19 cellular contexts compared by ENCODE assay signal in genomic region chr1:236089046-236089773, GRCh38. TPM values are rescaled to one million over a fixed set of nuclear protein-coding genes. Genes with fewer than 3 reads are reported as not detected.
DNase-seq lines count a peak whose midpoint lies in the region; ATAC-seq, FAIRE-seq and TF ChIP-seq lines count a peak whose summit lies in the region.
"Had no signal": no experiment of that assay in that cellular context is flagged by ENCODE, and none has a peak within 500 bp of the region (broad histone marks: within the 10 kb centered on the region; RNA-seq: fewer than 3 reads in every experiment).

No MANE protein-coding gene starts in this region.

- POLR2A ChIA-PET in activated CD4-positive, alpha-beta memory T cell treated with anti-CD3 and anti-CD28 coated beads, Interleukin-2, amount 10 ng/mL, durations not matched to agents 7 days and 5 days (lab: Charles Lee), result no interaction called here
- POLR2A ChIA-PET in activated CD4-positive, alpha-beta memory T cell treated with anti-CD3 and anti-CD28 coated beads for 36 hours (lab: Charles Lee), result no interaction called here
- POLR2A ChIA-PET in K562 (lab: Yijun Ruan, JAX), result no interaction called here

- no peaks in the 10 kb centered on the region for H3K36me3 Mint-ChIP-seq in activated CD4-positive, alpha-beta memory T cell treated with anti-CD3 and anti-CD28 coated beads, Interleukin-2, amount 10 ng/mL, durations not matched to agents 7 days and 5 days (ENCODE audit: low read depth)
- H3K36me3 Mint-ChIP-seq in activated CD4-positive, alpha-beta memory T cell treated with anti-CD3 and anti-CD28 coated beads for 36 hours, result no peaks in the 10 kb centered on the region

- H3K9me3 ChIP-seq in K562 (replicated peaks; ENCODE audit: control insufficient read depth, insufficient read depth, low read depth, low read length) (no peaks in the 10 kb centered on the region), mesenchymal stem cell (ENCODE audit: control insufficient read depth, low read length) (no peaks in the 10 kb centered on the region)
- H3K9me3 ChIP-seq: thoracic aorta had no signal

- H3K36me3 ChIP-seq in K562 (ENCODE audit: control insufficient read depth, insufficient read depth, low read length) (no peaks in the 10 kb centered on the region), mesenchymal stem cell (ENCODE audit: control insufficient read depth in 1 of 2, insufficient read depth in 2 of 2, low read depth in 1 of 2, low read length in 2 of 2) (no peaks in the 10 kb centered on the region)
- H3K36me3 ChIP-seq: thoracic aorta had no signal

- H3K4me1 ChIP-seq in K562 (replicated peaks in 1 of 2; ENCODE audit: control insufficient read depth in 2 of 2, insufficient read depth in 2 of 2, low read length in 2 of 2) (no peaks in the 10 kb centered on the region), mesenchymal stem cell (ENCODE audit: control insufficient read depth, insufficient read depth, low read depth, low read length) (no peaks in the 10 kb centered on the region)

- peak overlapping the region; percentile 36 for H4K8ac ChIP-seq in mesenchymal stem cell (ENCODE audit: low read length)

- no peak overlapping the region for H3K27ac ChIP-seq in K562 (ENCODE audit: extremely low read depth, low read depth, low read length)
- no peak overlapping the region for H3K27ac ChIP-seq in mesenchymal stem cell (ENCODE audit: low read length, poor library complexity, severe bottlenecking)
- H3K27ac ChIP-seq: KMS-11, thoracic aorta had no signal

- H3K14ac ChIP-seq in mesenchymal stem cell (ENCODE audit: low read length in 2 of 2), result no peak overlapping the region

- no peaks in the 10 kb centered on the region for H3K9me3 Mint-ChIP-seq in activated CD4-positive, alpha-beta memory T cell treated with anti-CD3 and anti-CD28 coated beads, Interleukin-2, amount 10 ng/mL, durations not matched to agents 7 days and 5 days
- H3K9me3 Mint-ChIP-seq in activated CD4-positive, alpha-beta memory T cell treated with anti-CD3 and anti-CD28 coated beads for 36 hours, result no peaks in the 10 kb centered on the region
- H3K9me3 Mint-ChIP-seq: activated CD4-positive, alpha-beta T cell treated with anti-CD3 and anti-CD28 coated beads, Interleukin-2, amount 10 ng/mL, durations not matched to agents 24 days and 14 days had no signal

- no peak overlapping the region for H3K4me3 ChIP-seq in K562
- no peak overlapping the region for H3K4me3 ChIP-seq in mesenchymal stem cell (ENCODE audit: insufficient read depth in 1 of 2, low read depth in 1 of 2, low read length in 2 of 2)
- H3K4me3 ChIP-seq: thoracic aorta had no signal

- no peak overlapping the region for H3K4me3 Mint-ChIP-seq in activated CD4-positive, alpha-beta memory T cell treated with anti-CD3 and anti-CD28 coated beads, Interleukin-2, amount 10 ng/mL, durations not matched to agents 7 days and 5 days
- H3K4me3 Mint-ChIP-seq in activated CD4-positive, alpha-beta memory T cell treated with anti-CD3 and anti-CD28 coated beads for 36 hours, result no peak overlapping the region
- H3K4me3 Mint-ChIP-seq: activated CD4-positive, alpha-beta T cell treated with anti-CD3 and anti-CD28 coated beads, Interleukin-2, amount 10 ng/mL, durations not matched to agents 24 days and 14 days had no signal

- H3K4me1 Mint-ChIP-seq in activated CD4-positive, alpha-beta memory T cell treated with anti-CD3 and anti-CD28 coated beads, Interleukin-2, amount 10 ng/mL, durations not matched to agents 7 days and 5 days, result peaks cover 11% of the 10 kb centered on the region
- H3K4me1 Mint-ChIP-seq in activated CD4-positive, alpha-beta memory T cell treated with anti-CD3 and anti-CD28 coated beads for 36 hours (ENCODE audit: low read depth), result no peaks in the 10 kb centered on the region

- no peak overlapping the region for H3K4ac ChIP-seq in mesenchymal stem cell (ENCODE audit: low read depth in 1 of 2, low read length in 2 of 2)

- no peaks in the 10 kb centered on the region for H3K9me1 ChIP-seq in K562 (ENCODE audit: control insufficient read depth, insufficient read depth, low read length)

- TF ChIP-seq CTCF in K562 (IDR thresholded peaks at IDR 0.05 in 2 of 3, conservative IDR thresholded peaks at IDR 0.05 in 1 of 3; ENCODE audit: insufficient read depth in 2 of 3, low read depth in 1 of 3, low read length in 3 of 3), result no peak

- TF ChIP-seq RAD21 in K562 (CRISPR knock-in tag; conservative IDR thresholded peaks at IDR 0.05 in 1 of 2, IDR thresholded peaks at IDR 0.05 in 1 of 2), result no peak

- H3K27me3 ChIP-seq in K562 (ENCODE audit: control insufficient read depth in 2 of 2, insufficient read depth in 2 of 2, low read length in 2 of 2), result peaks cover 0 to 16% of the 10 kb centered on the region in 2 experiments; a peak in 3 of 5 replicates
- no peaks in the 10 kb centered on the region for H3K27me3 ChIP-seq in mesenchymal stem cell (ENCODE audit: control insufficient read depth in 1 of 2, insufficient read depth in 1 of 2, low read length in 2 of 2)

- H4K20me1 ChIP-seq in K562 (replicated peaks; ENCODE audit: control insufficient read depth, insufficient read depth, low read length), result no peaks in the 10 kb centered on the region

- H3K27me3 Mint-ChIP-seq in activated CD4-positive, alpha-beta memory T cell treated with anti-CD3 and anti-CD28 coated beads, Interleukin-2, amount 10 ng/mL, durations not matched to agents 7 days and 5 days, result no peaks in the 10 kb centered on the region
- peaks cover 5% of the 10 kb centered on the region for H3K27me3 Mint-ChIP-seq in activated CD4-positive, alpha-beta memory T cell treated with anti-CD3 and anti-CD28 coated beads for 36 hours

- H2BK120ac ChIP-seq in mesenchymal stem cell (ENCODE audit: low read depth, low read length), result no peak overlapping the region

- H2AK5ac ChIP-seq in mesenchymal stem cell (ENCODE audit: low read length, severe bottlenecking), result no peak overlapping the region

- H3K4me2 ChIP-seq in K562 (ENCODE audit: insufficient read depth, low read length) (no peak overlapping the region), mesenchymal stem cell (ENCODE audit: low read length, poor library complexity, severe bottlenecking) (no peak overlapping the region)
- H3K4me2 ChIP-seq: KMS-11 had no signal

- DNase-seq in activated CD4-positive, alpha-beta memory T cell treated with anti-CD3 and anti-CD28 coated beads, Interleukin-2, amount 10 ng/mL, durations not matched to agents 7 days and 5 days, result no peak
- no peak for DNase-seq in activated CD4-positive, alpha-beta memory T cell treated with anti-CD3 and anti-CD28 coated beads for 36 hours
- DNase-seq in LHCN-M2 (ENCODE audit: low read depth) (peak; percentile 44), K562 (ENCODE audit: extremely low read depth in 1 of 4, low spot score in 3 of 4) (no peak), mesenchymal stem cell (peak; percentile 93), pons (ENCODE audit: low spot score) (no peak)
- DNase-seq: activated CD4-positive, alpha-beta T cell treated with anti-CD3 and anti-CD28 coated beads, Interleukin-2, amount 10 ng/mL, durations not matched to agents 24 days and 14 days; activated naive CD4-positive, alpha-beta T cell; Calu3; head of caudate nucleus; NCI-H187; NCI-H69; stimulated activated CD4-positive, alpha-beta T cell treated with anti-CD3 and anti-CD28 coated beads, Interleukin-15, amount 100 ng/mL, for 24 hours had no signal

- no peak overlapping the region for H2AFZ ChIP-seq in K562 (ENCODE audit: low read depth, low read length)
- H2AFZ ChIP-seq in mesenchymal stem cell (ENCODE audit: low read depth, low read length), result no peak overlapping the region

- CTCF ChIA-PET in activated CD4-positive, alpha-beta memory T cell treated with anti-CD3 and anti-CD28 coated beads, Interleukin-2, amount 10 ng/mL, durations not matched to agents 7 days and 5 days (lab: Charles Lee), result no interaction called here
- CTCF ChIA-PET in activated CD4-positive, alpha-beta memory T cell treated with anti-CD3 and anti-CD28 coated beads for 36 hours (lab: Charles Lee), result no interaction called here
- CTCF ChIA-PET in K562 (lab: Yijun Ruan, JAX; ENCODE audit: low intra/inter-chr PET ratio), result interaction anchor here (0.6 kb wide), 1 partner anchor 741 kb away, joined by 3 read pairs; no protein-coding TSS in a partner anchor

- intact Hi-C loops in activated CD4-positive, alpha-beta memory T cell treated with anti-CD3 and anti-CD28 coated beads for 36 hours (cut with micrococcal nuclease), result no loop called here
- intact Hi-C loops in K562 (cut with micrococcal nuclease), result no loop called here

- H3K23ac ChIP-seq in mesenchymal stem cell (ENCODE audit: low read length in 2 of 2), result no peak overlapping the region

- ATAC-seq in K562 (no peak), GM21786 (IDR thresholded peaks at IDR 0.05; ENCODE audit: unreplicated experiment) (no peak), HG03565 (IDR thresholded peaks at IDR 0.05; ENCODE audit: unreplicated experiment) (no peak)
- ATAC-seq: Right ventricle myocardium inferior had no signal

- no peak overlapping the region for H2BK15ac ChIP-seq in mesenchymal stem cell (ENCODE audit: low read depth, poor library complexity, severe bottlenecking)

- TF ChIP-seq EP300 in K562 (IDR thresholded peaks at IDR 0.05; ENCODE audit: low read length), result no peak

- H2BK12ac ChIP-seq in mesenchymal stem cell (ENCODE audit: low read length in 2 of 2), result peak overlapping the region; percentile 45 to 77

- no peak overlapping the region for H2BK5ac ChIP-seq in mesenchymal stem cell (ENCODE audit: low read depth, low read length, poor library complexity, severe bottlenecking)

- WGBS in K562 (ENCODE audit: insufficient coverage, low coverage, missing lambda C conversion rate), result under 1% methylated on average over 12 of the region's 12 CpGs
- 53% methylated on average over 12 of the region's 12 CpGs for WGBS in mesenchymal stem cell

- FAIRE-seq in K562 (lab: Jason Lieb, UNC), result no peak
- FAIRE-seq: endometrium had no signal

- TF ChIP-seq POLR2A in K562 (conservative IDR thresholded peaks at IDR 0.05), result no peak

- in situ Hi-C loops in K562 (cut with MboI), result no loop called here

- peak overlapping the region; percentile 49 for H4K91ac ChIP-seq in mesenchymal stem cell (ENCODE audit: low read length)

- H3K79me1 ChIP-seq in mesenchymal stem cell (replicated peaks; ENCODE audit: low read length, poor library complexity, severe bottlenecking), result no peaks in the 10 kb centered on the region

- BruUV-seq in K562 (replicated peaks; lab: Mats Ljungman, UMichigan), result no TSS peak

- no peaks in the 10 kb centered on the region for H3K79me2 ChIP-seq in K562 (ENCODE audit: control insufficient read depth, insufficient read depth, low read length)

- H3K9ac ChIP-seq in K562 (ENCODE audit: insufficient read depth in 1 of 2, low read depth in 2 of 2, low read length in 2 of 2) (no peak overlapping the region), mesenchymal stem cell (ENCODE audit: low read length) (no peak overlapping the region)
- H3K9ac ChIP-seq: KMS-11 had no signal

- peak overlapping the region in 1 of 2 experiments; percentile 50 for H3K18ac ChIP-seq in mesenchymal stem cell (ENCODE audit: low read depth in 1 of 2, low read length in 2 of 2)

- H3K27ac Mint-ChIP-seq in activated CD4-positive, alpha-beta memory T cell treated with anti-CD3 and anti-CD28 coated beads, Interleukin-2, amount 10 ng/mL, durations not matched to agents 7 days and 5 days, result peak overlapping the region; percentile 21
- H3K27ac Mint-ChIP-seq in activated CD4-positive, alpha-beta memory T cell treated with anti-CD3 and anti-CD28 coated beads for 36 hours, result no peak overlapping the region
- H3K27ac Mint-ChIP-seq: activated CD4-positive, alpha-beta T cell treated with anti-CD3 and anti-CD28 coated beads, Interleukin-2, amount 10 ng/mL, durations not matched to agents 24 days and 14 days had no signal

RNA-seq across cellular contexts. Expression of gene NID1, which starts 24.3 kb away (rescaled TPM):
- under 1 TPM; 0.45 TPM for total RNA-seq in activated CD4-positive, alpha-beta memory T cell treated with anti-CD3 and anti-CD28 coated beads, Interleukin-2, amount 10 ng/mL, durations not matched to agents 7 days and 5 days
- under 1 TPM; 0.05 to 0.07 TPM for total RNA-seq in activated CD4-positive, alpha-beta memory T cell treated with anti-CD3 and anti-CD28 coated beads for 36 hours
- total RNA-seq in LHCN-M2 (2014; rRNA removed), result 19.2 and 19.9 TPM in 2 replicates
- polyA plus RNA-seq in LHCN-M2 (2012), result 17.2 TPM
- not detected in 2 replicates for total RNA-seq in K562 (2011; cell fraction: chromatin; rRNA removed; ENCODE audit: low replicate concordance)
- total RNA-seq in K562 (2011; cell fraction: nucleolus; rRNA removed), result not detected in 2 replicates
- not detected in 2 replicates for total RNA-seq in K562 (2011; cell fraction: nucleoplasm; rRNA removed)
- total RNA-seq in K562 (2014; rRNA removed), result not detected in 2 replicates
- total RNA-seq in K562 (2014; rRNA removed; fragmentation: Illumina TruSeq; extraction: Trizol), result not detected in 2 replicates
- total RNA-seq in K562 (2015; rRNA removed; fragmentation: Illumina TruSeq; extraction: Trizol), result not detected in 2 replicates
- 0.22 and 0.27 TPM in 2 replicates for total RNA-seq in K562 (2021)
- not detected in 2 replicates for polyA plus RNA-seq in K562 (2011; rRNA removed)
- polyA plus RNA-seq in K562 (2011; cell fraction: cytosol; rRNA removed), result 0.01 TPM in 1 of 2 replicates, not detected in the other
- not detected in 2 replicates for polyA plus RNA-seq in K562 (2011; cell fraction: nucleus; rRNA removed)
- not detected in 2 replicates for polyA plus RNA-seq in K562 (2012)
- polyA plus RNA-seq in K562 (2014; fragmentation: Illumina TruSeq; extraction: Trizol), result not detected in 2 replicates
- not detected for polyA plus RNA-seq in K562 (2014; fragmentation: Nextera tagmentation; extraction: Ambion mirVana)
- polyA plus RNA-seq in K562 (2014; rRNA removed), result not detected in 2 replicates
- polyA minus RNA-seq in K562 (2011; rRNA and poly(A)+ RNA removed), result not detected in 2 replicates
- 0.46 TPM in 1 of 2 replicates, not detected in the other for polyA minus RNA-seq in K562 (2011; cell fraction: cytosol; rRNA and poly(A)+ RNA removed)
- not detected in 2 replicates for polyA minus RNA-seq in K562 (2011; cell fraction: nucleus; rRNA and poly(A)+ RNA removed)
- 276 TPM for polyA plus RNA-seq in mesenchymal stem cell (2013, experiment 1 of 2)
- 262 TPM for polyA plus RNA-seq in mesenchymal stem cell (2013, experiment 2 of 2)

RNA-seq across cellular contexts. Expression of gene GPR137B, which starts 53.1 kb away (rescaled TPM):
- total RNA-seq in activated CD4-positive, alpha-beta memory T cell treated with anti-CD3 and anti-CD28 coated beads, Interleukin-2, amount 10 ng/mL, durations not matched to agents 7 days and 5 days, result 1 to 10 TPM; 8.6 to 9.5 TPM
- total RNA-seq in activated CD4-positive, alpha-beta memory T cell treated with anti-CD3 and anti-CD28 coated beads for 36 hours, result 1 to 10 TPM; 5.6 TPM
- 4.9 and 11.1 TPM in 2 replicates for total RNA-seq in LHCN-M2 (2014; rRNA removed)
- 7.1 TPM for polyA plus RNA-seq in LHCN-M2 (2012)
- 0.28 and 0.65 TPM in 2 replicates for total RNA-seq in K562 (2011; cell fraction: chromatin; rRNA removed; ENCODE audit: low replicate concordance)
- total RNA-seq in K562 (2011; cell fraction: nucleolus; rRNA removed), result 0.17 and 0.79 TPM in 2 replicates
- total RNA-seq in K562 (2011; cell fraction: nucleoplasm; rRNA removed), result 0.22 and 2.1 TPM in 2 replicates
- total RNA-seq in K562 (2014; rRNA removed), result 0.36 and 0.94 TPM in 2 replicates
- 0.70 and 0.76 TPM in 2 replicates for total RNA-seq in K562 (2014; rRNA removed; fragmentation: Illumina TruSeq; extraction: Trizol)
- total RNA-seq in K562 (2015; rRNA removed; fragmentation: Illumina TruSeq; extraction: Trizol), result 0.75 and 0.87 TPM in 2 replicates
- 0.49 and 0.62 TPM in 2 replicates for total RNA-seq in K562 (2021)
- polyA plus RNA-seq in K562 (2011; rRNA removed), result 0.04 and 0.28 TPM in 2 replicates
- 0.07 and 0.19 TPM in 2 replicates for polyA plus RNA-seq in K562 (2011; cell fraction: cytosol; rRNA removed)
- polyA plus RNA-seq in K562 (2011; cell fraction: nucleus; rRNA removed), result 0.30 and 0.60 TPM in 2 replicates
- polyA plus RNA-seq in K562 (2012), result 0.78 and 1.8 TPM in 2 replicates
- 1.0 and 1.1 TPM in 2 replicates for polyA plus RNA-seq in K562 (2014; fragmentation: Illumina TruSeq; extraction: Trizol)
- polyA plus RNA-seq in K562 (2014; fragmentation: Nextera tagmentation; extraction: Ambion mirVana), result under 1 TPM; 0.14 to 0.35 TPM
- polyA plus RNA-seq in K562 (2014; rRNA removed), result 0.49 and 0.62 TPM in 2 replicates
- polyA minus RNA-seq in K562 (2011; rRNA and poly(A)+ RNA removed), result 0.27 TPM in 1 of 2 replicates, not detected in the other
- not detected in 2 replicates for polyA minus RNA-seq in K562 (2011; cell fraction: cytosol; rRNA and poly(A)+ RNA removed)
- polyA minus RNA-seq in K562 (2011; cell fraction: nucleus; rRNA and poly(A)+ RNA removed), result 0.13 TPM in 1 of 2 replicates, not detected in the other
- polyA plus RNA-seq in mesenchymal stem cell (2013, experiment 1 of 2), result 20.6 TPM
- 20.8 TPM for polyA plus RNA-seq in mesenchymal stem cell (2013, experiment 2 of 2)

Comparison
In these comparisons a context has a peak if more than half of its experiments do, and no peak if none do; other contexts are left out.
1. DNase-seq: peak in LHCN-M2 (single experiment) and mesenchymal stem cell (single experiment); none in activated CD4-positive, alpha-beta memory T cell treated with anti-CD3 and anti-CD28 coated beads, Interleukin-2, amount 10 ng/mL, durations not matched to agents 7 days and 5 days (single experiment), activated CD4-positive, alpha-beta memory T cell treated with anti-CD3 and anti-CD28 coated beads for 36 hours (single experiment), K562 (0 of 4) and pons (single experiment).
2. RNA of gene NID1, which starts 24.3 kb away (total RNA-seq): 19.2 to 19.9 TPM in LHCN-M2; 0.45 TPM in activated CD4-positive, alpha-beta memory T cell treated with anti-CD3 and anti-CD28 coated beads, Interleukin-2, amount 10 ng/mL, durations not matched to agents 7 days and 5 days, 0.05 to 0.07 TPM in activated CD4-positive, alpha-beta memory T cell treated with anti-CD3 and anti-CD28 coated beads for 36 hours and 0.22 to 0.27 TPM in K562; every median in the first group is over 10 times any median in the second.